8 cellular contexts compared by ENCODE assay signal in the genomic region with DNA sequence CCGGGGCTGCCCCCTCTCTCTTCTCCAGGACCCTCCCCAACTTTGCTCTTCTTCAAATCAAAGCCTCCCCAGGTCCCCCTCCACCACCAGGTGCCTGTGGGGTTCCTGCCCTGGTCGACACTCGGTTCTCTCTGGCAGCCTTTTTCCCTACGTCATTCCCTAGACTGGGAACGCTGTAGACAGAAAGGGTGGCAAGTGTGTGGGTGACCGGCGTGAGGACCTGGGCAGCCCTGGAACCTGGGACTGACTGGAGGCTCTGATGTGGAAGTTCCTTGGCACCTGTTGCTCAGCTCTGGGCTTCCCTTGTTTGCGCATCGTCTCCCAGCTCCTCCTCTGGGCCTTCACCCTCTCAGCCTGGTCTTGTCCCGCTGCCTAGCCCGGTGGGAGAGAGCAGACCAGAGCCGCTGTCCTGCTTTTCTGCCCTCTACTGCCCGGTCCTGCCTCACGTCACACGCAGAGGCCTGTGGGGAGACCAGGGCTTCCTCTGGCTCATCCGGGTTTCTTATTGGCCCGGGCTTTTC. TPM values are rescaled to one million over a fixed set of nuclear protein-coding genes. Genes with fewer than 3 reads are reported as not detected.
DNase-seq lines count a peak whose midpoint lies in the region; ATAC-seq and TF ChIP-seq lines count a peak whose summit lies in the region.

No MANE protein-coding gene starts in this region.

- no peak for TF ChIP-seq CTCF in BJ (IDR thresholded peaks at IDR 0.05; ENCODE audit: insufficient read depth, low read depth, low read length)
- no peak for TF ChIP-seq CTCF in adrenal gland (IDR thresholded peaks at IDR 0.05)

- DNase-seq in BJ (ENCODE audit: low read depth) (no peak), adrenal gland (no peak), T1000 (lab: John Stamatoyannopoulos, UW) (no peak), cerebellar cortex (ENCODE audit: low spot score) (no peak), erythroblast (lab: John Stamatoyannopoulos, UW) (no peak)

- WGBS in adrenal gland, 4 donors: 54 to 62% (median 61%) methylated on average over 14 to 17 of the region's 17 CpGs

- no peak for ATAC-seq in HG03108 (IDR thresholded peaks at IDR 0.05; ENCODE audit: unreplicated experiment)

- H3K27me3 ChIP-seq in BJ (ENCODE audit: control insufficient read depth, insufficient read depth, low read length) (no peaks in the 10 kb centered on the region), HUES6 (ENCODE audit: control insufficient read depth, insufficient read depth, low read length) (no peaks in the 10 kb centered on the region), adrenal gland (no peaks in the 10 kb centered on the region), mucosa of rectum (ENCODE audit: control insufficient read depth in 2 of 2, insufficient read depth in 2 of 2, low read length in 2 of 2) (no peaks in the 10 kb centered on the region)

- CTCF ChIA-PET in BJ (lab: Yijun Ruan, JAX): interaction anchor here (0.9 to 11.5 kb wide), 3 partner anchors 8 to 366 kb away, joined by 3 to 167 read pairs (median 3); no protein-coding TSS in a partner anchor

- H3K9ac ChIP-seq in HUES6 (ENCODE audit: low read length): peak overlapping the region; percentile 86
- H3K9ac ChIP-seq in mucosa of rectum (ENCODE audit: low read depth in 1 of 2, low read length in 2 of 2): peak overlapping the region; percentile 20 to 42

- H3K4me3 ChIP-seq in BJ (ENCODE audit: low read depth, low read length): peak overlapping the region; percentile 82
- peak overlapping the region; percentile 94 for H3K4me3 ChIP-seq in HUES6 (ENCODE audit: low read depth, low read length)
- no peak overlapping the region for H3K4me3 ChIP-seq in adrenal gland
- peak overlapping the region; percentile 55 to 57 for H3K4me3 ChIP-seq in mucosa of rectum (ENCODE audit: low read length in 2 of 2)

- POLR2A ChIA-PET in BJ (lab: Charles Lee): no interaction called here

- H3K27ac ChIP-seq in HUES6 (ENCODE audit: low read depth, low read length): no peak overlapping the region
- H3K27ac ChIP-seq in adrenal gland: peak overlapping the region in 4 of 5 donors; percentile 16 to 80 (median 58)
- H3K27ac ChIP-seq in mucosa of rectum (ENCODE audit: low read depth in 2 of 2, low read length in 2 of 2): peak overlapping the region; percentile 72 to 81

- TF ChIP-seq POLR2A in adrenal gland (IDR thresholded peaks at IDR 0.05) (no peak), erythroblast (IDR thresholded peaks at IDR 0.05; ENCODE audit: low read length) (no peak)

- peaks cover 13% of the 10 kb centered on the region for H3K4me1 ChIP-seq in HUES6 (ENCODE audit: control insufficient read depth, insufficient read depth, low read length)
- peaks cover 16 to 33% of the 10 kb centered on the region in 2 donors for H3K4me1 ChIP-seq in adrenal gland (replicated peaks in 1 of 2)
- H3K4me1 ChIP-seq in mucosa of rectum (ENCODE audit: control insufficient read depth in 2 of 2, insufficient read depth in 2 of 2, low read length in 2 of 2): peaks cover 23 to 39% of the 10 kb centered on the region in 2 donors

- intact Hi-C loops in adrenal gland (cut with DNase I): no loop called here

- H3K36me3 ChIP-seq in BJ (ENCODE audit: control insufficient read depth, insufficient read depth, low read length): peaks cover 8% of the 10 kb centered on the region; the same call in 1 of the 2 replicates
- H3K36me3 ChIP-seq in HUES6 (ENCODE audit: control insufficient read depth, insufficient read depth, low read length): peaks cover 53% of the 10 kb centered on the region
- peaks cover 0 to 7% of the 10 kb centered on the region in 2 donors for H3K36me3 ChIP-seq in adrenal gland (replicated peaks in 1 of 2)
- peaks cover 8 to 12% of the 10 kb centered on the region in 2 donors for H3K36me3 ChIP-seq in mucosa of rectum (ENCODE audit: control insufficient read depth in 2 of 2, insufficient read depth in 2 of 2, low read length in 2 of 2)

- H3K9me3 ChIP-seq in HUES6 (ENCODE audit: control insufficient read depth, insufficient read depth, low read depth, low read length): no peaks in the 10 kb centered on the region
- H3K9me3 ChIP-seq in adrenal gland (replicated peaks in 1 of 3): no peaks in the 10 kb centered on the region
- no peaks in the 10 kb centered on the region for H3K9me3 ChIP-seq in mucosa of rectum (ENCODE audit: control insufficient read depth in 2 of 2, low read length in 2 of 2)

RNA-seq across cellular contexts. Expression of gene TACC3, which starts 1.3 kb away (rescaled TPM):
- polyA plus RNA-seq in BJ (2011; rRNA removed) (13.8 and 24.0 TPM in 2 replicates), adrenal gland (10 to 100 TPM in 2 of 3 donors, 1 to 10 TPM in 1; 5.5 to 21.1 (median 19.7) TPM)
- 11.8 and 15.6 TPM in 2 replicates for polyA minus RNA-seq in BJ (2011; rRNA and poly(A)+ RNA removed)
- total RNA-seq in adrenal gland: 10 to 100 TPM in 7 of 8 donors, 1 to 10 TPM in 1; 8.1 to 26.5 (median 11.4) TPM

RNA-seq across cellular contexts. Expression of gene TMEM129, which starts 1.5 kb away (rescaled TPM):
- polyA plus RNA-seq in BJ (2011; rRNA removed) (23.7 and 33.8 TPM in 2 replicates), adrenal gland (10 to 100 TPM; 14.9 to 45.0 (median 43.5) TPM)
- 14.7 and 19.5 TPM in 2 replicates for polyA minus RNA-seq in BJ (2011; rRNA and poly(A)+ RNA removed)
- total RNA-seq in adrenal gland: 100 to 1,000 TPM in 1 of 8 donors, 10 to 100 TPM in 7; 29.0 to 119 (median 59.7) TPM

RNA-seq across cellular contexts. Expression of gene SLBP, which starts 10.5 kb away (rescaled TPM):
- polyA plus RNA-seq in BJ (2011; rRNA removed) (36.9 and 56.7 TPM in 2 replicates), adrenal gland (10 to 100 TPM; 19.0 to 81.0 (median 24.6) TPM)
- polyA minus RNA-seq in BJ (2011; rRNA and poly(A)+ RNA removed): 13.5 and 17.8 TPM in 2 replicates
- 10 to 100 TPM; 29.2 to 53.2 (median 38.1) TPM for total RNA-seq in adrenal gland

RNA-seq across cellular contexts. Expression of gene FAM53A, which starts 38.5 kb away (rescaled TPM):
- 2.0 and 3.7 TPM in 2 replicates for polyA plus RNA-seq in BJ (2011; rRNA removed)
- 5.1 and 5.2 TPM in 2 replicates for polyA minus RNA-seq in BJ (2011; rRNA and poly(A)+ RNA removed)
- total RNA-seq in adrenal gland: 1 to 10 TPM in 5 of 8 donors, under 1 TPM in 3; 0.56 to 6.2 (median 1.4) TPM
- 1 to 10 TPM in 2 of 3 donors, under 1 TPM in 1; 0.44 to 2.2 (median 2.2) TPM for polyA plus RNA-seq in adrenal gland

Comparison
In these comparisons a context has a peak if more than half of its experiments do, and no peak if none do; other contexts are left out.
1. H3K4me3 ChIP-seq: peak in BJ (single experiment), HUES6 (single experiment) and mucosa of rectum (2 of 2); none in adrenal gland (0 of 4).